23 cellular contexts compared by ENCODE assay signal in genomic region chr2:131535526-131535925, GRCh38. TPM values are rescaled to one million over a fixed set of nuclear protein-coding genes. Genes with fewer than 3 reads are reported as not detected.
"Had no signal": no experiment of that assay in that cellular context is flagged by ENCODE, and none has a peak within 500 bp of the region (broad histone marks: within the 10 kb centered on the region; RNA-seq: fewer than 3 reads in every experiment).

No MANE protein-coding gene starts in this region.

- H3K36me3 ChIP-seq: heart left ventricle, stomach had no signal

- DNase-seq: effector CD4-positive, alpha-beta T cell; hippocampal formation; mesendoderm; naive B cell; occipital lobe; psoas muscle; retina; stimulated activated CD4-positive, alpha-beta T cell treated with anti-CD3 and anti-CD28 coated beads, Interleukin-12 subunit alpha, Interleukin-12 subunit beta, amount 100 ng/mL, for 4 hours; stimulated activated naive CD4-positive, alpha-beta T cell; stomach; substantia nigra had no signal

- H3K4me3 ChIP-seq: coronary artery, heart left ventricle, psoas muscle, skin epidermis, stomach had no signal

- H3K27ac Mint-ChIP-seq: nephron, type B pancreatic cell had no signal

- H3K27ac ChIP-seq: coronary artery, heart left ventricle, psoas muscle, skin epidermis, stomach had no signal

- H3K27me3 ChIP-seq: heart left ventricle, stomach had no signal

- H3K4me1 Mint-ChIP-seq: naive B cell, nephron had no signal

- H3K36me3 Mint-ChIP-seq: naive B cell, type B pancreatic cell had no signal

- H3K9me3 ChIP-seq: heart left ventricle, psoas muscle, stomach had no signal

- H3K4me3 Mint-ChIP-seq: naive B cell, nephron, type B pancreatic cell had no signal

- H3K4me1 ChIP-seq: heart left ventricle, psoas muscle, stomach had no signal

- H3K9me3 Mint-ChIP-seq: naive B cell, nephron, type B pancreatic cell had no signal

- FAIRE-seq: frontal cortex, urothelium cell line had no signal

RNA-seq across cellular contexts. Expression of gene TUBA3D, which starts 59.6 kb away (rescaled TPM):
- total RNA-seq: cerebellum, dermis microvascular lymphatic vessel endothelial cell, fibroblast of lung, frontal cortex, glomerular endothelial cell, occipital lobe, psoas muscle, sciatic nerve, stomach had no signal
- polyA plus RNA-seq: fibroblast of lung had no signal
